Comparison of ENCODE assay signal across 8 cellular contexts in genomic region chr19:45637890-45638667, GRCh38. TPM values are rescaled to one million over a fixed set of nuclear protein-coding genes. Genes with fewer than 3 reads are reported as not detected.
DNase-seq lines count a peak whose midpoint lies in the region; ATAC-seq and TF ChIP-seq lines count a peak whose summit lies in the region.

No MANE protein-coding gene starts in this region.

- peak overlapping the region; percentile 32 for H3K9ac ChIP-seq in smooth muscle cell (ENCODE audit: low read depth)

- peak overlapping the region; percentile 86 for H3K4me2 ChIP-seq in GM23338
- peak overlapping the region; percentile 95 for H3K4me2 ChIP-seq in smooth muscle cell

- H4K20me1 ChIP-seq in GM23338 (replicated peaks; ENCODE audit: insufficient read depth) (no peaks in the 10 kb centered on the region), smooth muscle cell (ENCODE audit: low read depth) (no peaks in the 10 kb centered on the region)

- H3F3A ChIP-seq in GM23338 (replicated peaks; ENCODE audit: low read depth) (peaks cover 35% of the 10 kb centered on the region), smooth muscle cell (ENCODE audit: low read depth) (peaks cover 32% of the 10 kb centered on the region)

- H3K4me3 Mint-ChIP-seq in GM23338 (peak overlapping the region; percentile 86), T-helper 17 cell (peak overlapping the region; percentile 94)

- H3K4me1 Mint-ChIP-seq in GM23338 (peaks cover 26% of the 10 kb centered on the region), T-helper 17 cell (peaks cover 26% of the 10 kb centered on the region)

- peak overlapping the region; percentile 55 for H3K4me3 ChIP-seq in GM23338
- peak overlapping the region; percentile 70 for H3K4me3 ChIP-seq in fibroblast of villous mesenchyme (ENCODE audit: low read depth, low read length)
- H3K4me3 ChIP-seq in smooth muscle cell, result peak overlapping the region; percentile 73

- H3K27me3 ChIP-seq in GM23338 (ENCODE audit: insufficient read depth), result peaks cover 8% of the 10 kb centered on the region; the same call in 1 of the 2 replicates
- no peaks in the 10 kb centered on the region for H3K27me3 ChIP-seq in smooth muscle cell (ENCODE audit: low read depth)

- H3K27me3 Mint-ChIP-seq in GM23338 (ENCODE audit: insufficient read depth, low read depth, poor library complexity), result peaks cover 33% of the 10 kb centered on the region
- no peaks in the 10 kb centered on the region for H3K27me3 Mint-ChIP-seq in T-helper 17 cell

- TF ChIP-seq CTCF in GM23338 (conservative IDR thresholded peaks at IDR 0.05; ENCODE audit: low read depth in 2 of 2) (no peak), fibroblast of villous mesenchyme (IDR thresholded peaks at IDR 0.05; ENCODE audit: insufficient read depth, low read depth, low read length) (no peak), smooth muscle cell (IDR thresholded peaks at IDR 0.05; ENCODE audit: borderline replicate concordance, insufficient read depth, poor library complexity, severe bottlenecking) (no peak)

- peak; percentile 63 for DNase-seq in GM23338 (ENCODE audit: low spot score)
- DNase-seq in T-helper 17 cell, result no peak
- DNase-seq in fibroblast of villous mesenchyme (ENCODE audit: low read depth), result peak; percentile 60
- no peak for DNase-seq in smooth muscle cell (lab: John Stamatoyannopoulos, UW; ENCODE audit: unreplicated experiment)
- DNase-seq in activated effector memory CD4-positive, alpha-beta T cell treated with Interleukin-2 at 50 U/mL for 16 hours, result no peak
- no peak for DNase-seq in substantia nigra (lab: John Stamatoyannopoulos, UW)
- DNase-seq in stimulated activated naive CD4-positive, alpha-beta T cell (lab: John Stamatoyannopoulos, UW), result no peak

- H3K36me3 ChIP-seq in GM23338 (ENCODE audit: insufficient read depth) (no peaks in the 10 kb centered on the region), smooth muscle cell (ENCODE audit: low read depth) (no peaks in the 10 kb centered on the region)

- H3K4me1 ChIP-seq in GM23338 (ENCODE audit: insufficient read depth) (peaks cover 30% of the 10 kb centered on the region), smooth muscle cell (ENCODE audit: low read depth) (peaks cover 12% of the 10 kb centered on the region)

- WGBS in smooth muscle cell (ENCODE audit: low lambda C conversion rate), result 46% methylated on average over 19 of the region's 19 CpGs

- H3K9me3 Mint-ChIP-seq in GM23338, result peaks cover 3% of the 10 kb centered on the region; the same call in 2 of the 3 replicates

- peak overlapping the region; percentile 11; the same call in 1 of the 2 replicates for H2AFZ ChIP-seq in GM23338
- peak overlapping the region; percentile 89 for H2AFZ ChIP-seq in smooth muscle cell (ENCODE audit: low read depth)

- H3K9me3 ChIP-seq in T-helper 17 cell (ENCODE audit: control insufficient read depth, low read length, poor library complexity, severe bottlenecking) (no peaks in the 10 kb centered on the region), smooth muscle cell (replicated peaks; ENCODE audit: low read depth) (no peaks in the 10 kb centered on the region)

- H3K36me3 Mint-ChIP-seq in GM23338 (ENCODE audit: low read depth) (no peaks in the 10 kb centered on the region), T-helper 17 cell (ENCODE audit: low read depth) (no peaks in the 10 kb centered on the region)

- ATAC-seq in GM23338 (peak; percentile 1; the same call in 2 of the 3 replicates), T-helper 17 cell (no peak), HG02678 (IDR thresholded peaks at IDR 0.05; ENCODE audit: unreplicated experiment) (no peak)

- H3K27ac Mint-ChIP-seq in GM23338 (no peak overlapping the region), T-helper 17 cell (peak overlapping the region; percentile 80)

- no peaks in the 10 kb centered on the region for H3K9me2 ChIP-seq in GM23338 (ENCODE audit: insufficient read depth)

- H3K27ac ChIP-seq in GM23338 (ENCODE audit: low read depth) (no peak overlapping the region), smooth muscle cell (ENCODE audit: low read depth) (peak overlapping the region; percentile 16), substantia nigra (ENCODE audit: low read depth, low read length, poor library complexity, severe bottlenecking) (no peak overlapping the region)

- H3K79me2 ChIP-seq in GM23338 (replicated peaks; ENCODE audit: insufficient read depth), result no peaks in the 10 kb centered on the region
- H3K79me2 ChIP-seq in smooth muscle cell (ENCODE audit: low read depth), result peaks cover 3% of the 10 kb centered on the region

TF ChIP-seq in GM23338, 12 proteins besides CTCF, POLR2A, EP300 and RAD21:
- TF ChIP-seq EZH2phosphoT487 (IDR thresholded peaks at IDR 0.05; ENCODE audit: unreplicated experiment) (no peak), EZH2 (IDR thresholded peaks at IDR 0.05; ENCODE audit: low read depth, unreplicated experiment) (no peak), ZNF331 (CRISPR knock-in tag; IDR thresholded peaks at IDR 0.05; ENCODE audit: low read depth) (no peak), ETS1 (IDR thresholded peaks at IDR 0.05) (no peak)

RNA-seq across cellular contexts. Expression of gene EML2, which starts 1.1 kb away (rescaled TPM):
- 28.9 and 33.9 TPM in 2 replicates for total RNA-seq in GM23338 (2014; rRNA removed; shearing (Covaris generic))
- 7.1 and 8.0 TPM in 2 replicates for polyA plus RNA-seq in GM23338 (2016; fragmentation: Nextera tagmentation; extraction: Ambion mirVana)
- 10 to 100 TPM; 58.1 to 61.2 TPM for total RNA-seq in T-helper 17 cell
- 17.7 and 31.5 TPM in 2 replicates for total RNA-seq in fibroblast of villous mesenchyme
- 7.7 and 15.6 TPM in 2 replicates for total RNA-seq in smooth muscle cell
- 19.0 and 20.8 TPM in 2 replicates for polyA plus RNA-seq in smooth muscle cell

RNA-seq across cellular contexts. Expression of gene GIPR, which starts 29.9 kb away (rescaled TPM):
- 0.19 and 0.42 TPM in 2 replicates for total RNA-seq in GM23338 (2014; rRNA removed; shearing (Covaris generic))
- polyA plus RNA-seq in GM23338 (2016; fragmentation: Nextera tagmentation; extraction: Ambion mirVana) (1.2 and 1.4 TPM in 2 replicates), smooth muscle cell (2.4 and 3.4 TPM in 2 replicates)
- total RNA-seq in T-helper 17 cell (1 to 10 TPM; 2.3 to 4.6 TPM), fibroblast of villous mesenchyme (0.32 TPM in 1 of 2 replicates, not detected in the other), smooth muscle cell (0.99 and 1.8 TPM in 2 replicates)

RNA-seq across cellular contexts. Expression of gene GPR4, which starts 36.1 kb away (rescaled TPM):
- 0.14 and 0.35 TPM in 2 replicates for total RNA-seq in GM23338 (2014; rRNA removed; shearing (Covaris generic))
- polyA plus RNA-seq in GM23338 (2016; fragmentation: Nextera tagmentation; extraction: Ambion mirVana), result 0.06 and 0.59 TPM in 2 replicates
- total RNA-seq in T-helper 17 cell, result not detected
- not detected in 2 replicates for total RNA-seq in fibroblast of villous mesenchyme
- not detected in 2 replicates for total RNA-seq in smooth muscle cell
- polyA plus RNA-seq in smooth muscle cell, result 0.31 TPM in 1 of 2 replicates, not detected in the other

RNA-seq across cellular contexts. Expression of gene OPA3, which starts 53.5 kb away (rescaled TPM):
- 13.5 and 14.5 TPM in 2 replicates for total RNA-seq in GM23338 (2014; rRNA removed; shearing (Covaris generic))
- polyA plus RNA-seq in GM23338 (2016; fragmentation: Nextera tagmentation; extraction: Ambion mirVana) (9.1 and 11.5 TPM in 2 replicates), smooth muscle cell (10.3 and 13.3 TPM in 2 replicates)
- total RNA-seq in T-helper 17 cell (1 to 10 TPM; 8.3 to 9.4 TPM), fibroblast of villous mesenchyme (8.2 and 8.4 TPM in 2 replicates), smooth muscle cell (6.2 and 8.8 TPM in 2 replicates)

RNA-seq across cellular contexts. Expression of gene SNRPD2, which starts 53.7 kb away (rescaled TPM):
- 169 and 226 TPM in 2 replicates for total RNA-seq in GM23338 (2014; rRNA removed; shearing (Covaris generic))
- polyA plus RNA-seq in GM23338 (2016; fragmentation: Nextera tagmentation; extraction: Ambion mirVana) (1,375 and 1,400 TPM in 2 replicates), smooth muscle cell (637 and 690 TPM in 2 replicates)
- total RNA-seq in T-helper 17 cell (100 to 1,000 TPM; 333 to 339 TPM), fibroblast of villous mesenchyme (191 and 217 TPM in 2 replicates), smooth muscle cell (234 and 284 TPM in 2 replicates)

Comparison
In these comparisons a context has a peak if more than half of its experiments do, and no peak if none do; other contexts are left out.
1. DNase-seq: peak in GM23338 (single experiment) and fibroblast of villous mesenchyme (single experiment); none in T-helper 17 cell (0 of 3), smooth muscle cell (single experiment), activated effector memory CD4-positive, alpha-beta T cell treated with Interleukin-2 at 50 U/mL for 16 hours (single experiment), substantia nigra (0 of 49) and stimulated activated naive CD4-positive, alpha-beta T cell (0 of 6).
2. Peak in every context shown above with its lines, with median percentiles within 50 percentile points of each other: H3K4me3 ChIP-seq.